ENCODE assay signal across 10 cellular contexts in the genomic region with DNA sequence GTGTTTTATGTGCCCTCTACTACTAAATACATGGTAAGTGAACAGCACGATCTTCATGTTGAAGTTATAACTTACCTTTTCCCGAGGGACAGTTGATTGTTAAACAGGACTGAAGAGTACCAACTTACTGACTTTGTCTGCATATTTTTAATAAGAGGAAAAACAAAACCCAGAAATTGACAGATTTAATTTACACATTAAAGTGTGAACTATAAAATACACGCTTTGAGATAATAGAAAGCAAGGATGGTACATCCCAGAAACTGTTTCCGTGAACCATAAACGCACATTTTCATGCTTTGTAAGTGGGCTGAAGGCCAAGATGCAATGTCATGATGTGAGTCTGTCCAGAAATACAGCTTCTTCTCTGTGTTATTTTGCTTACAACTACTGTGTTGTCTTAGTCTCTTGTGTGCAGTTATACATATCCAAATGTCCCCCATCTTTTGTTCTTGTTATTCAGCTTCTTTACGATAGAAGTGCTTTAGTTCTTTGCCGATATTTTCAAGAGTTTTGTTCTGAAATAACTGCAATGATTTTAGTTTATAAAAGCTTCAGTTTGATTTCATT.
DNase-seq lines count a peak whose midpoint lies in the region; ATAC-seq and TF ChIP-seq lines count a peak whose summit lies in the region.
"Had no signal": no experiment of that assay in that cellular context is flagged by ENCODE, and none has a peak within 500 bp of the region (broad histone marks: within the 10 kb centered on the region; RNA-seq: fewer than 3 reads in every experiment).

No MANE protein-coding gene starts in this region.

- peaks cover 50% of the 10 kb centered on the region for H3K4me1 Mint-ChIP-seq in activated naive CD4-positive, alpha-beta T cell treated with anti-CD3 and anti-CD28 coated beads, Interleukin-2, amount 50 U/mL, for 24 hours

- H3K79me1 ChIP-seq in trophoblast cell (ENCODE audit: low read length), result peaks cover 5% of the 10 kb centered on the region

- no CpG with 5 or more reads among the region's 7 CpGs for WGBS in trophoblast cell (ENCODE audit: extremely low coverage, insufficient coverage, insufficient read length)
- WGBS in testis, 2 donors, result 44 to 53% methylated on average over 7 of the region's 7 CpGs

- peak overlapping the region; percentile 5 for H3K4me3 Mint-ChIP-seq in activated naive CD4-positive, alpha-beta T cell treated with anti-CD3 and anti-CD28 coated beads, Interleukin-2, amount 50 U/mL, for 24 hours
- H3K4me3 Mint-ChIP-seq: activated CD4-positive, alpha-beta T cell treated with anti-CD3 and anti-CD28 coated beads, Interleukin-2, amount 10 ng/mL, durations not matched to agents 7 days and 5 days had no signal

- no peaks in the 10 kb centered on the region for H3K27me3 Mint-ChIP-seq in activated naive CD4-positive, alpha-beta T cell treated with anti-CD3 and anti-CD28 coated beads, Interleukin-2, amount 50 U/mL, for 24 hours
- H3K27me3 Mint-ChIP-seq: activated CD4-positive, alpha-beta T cell treated with anti-CD3 and anti-CD28 coated beads, Interleukin-2, amount 10 ng/mL, durations not matched to agents 7 days and 5 days had no signal

- no peaks in the 10 kb centered on the region for H3K27me3 ChIP-seq in trophoblast cell (ENCODE audit: insufficient read depth, low read length)
- H3K27me3 ChIP-seq in testis, result no peaks in the 10 kb centered on the region
- H3K27me3 ChIP-seq: upper lobe of right lung had no signal

- no peak overlapping the region for H3K9ac ChIP-seq in trophoblast cell (ENCODE audit: low read length)

- H3K4me2 ChIP-seq in trophoblast cell (ENCODE audit: low read length), result no peak overlapping the region

- H3K18ac ChIP-seq in trophoblast cell (ENCODE audit: low read length), result no peak overlapping the region

- H3K4me3 ChIP-seq in trophoblast cell (ENCODE audit: low read depth, low read length), result no peak overlapping the region
- no peak overlapping the region for H3K4me3 ChIP-seq in testis
- H3K4me3 ChIP-seq: upper lobe of right lung had no signal

- TF ChIP-seq POLR2A in testis (IDR thresholded peaks at IDR 0.05), result no peak

- H4K91ac ChIP-seq in trophoblast cell (ENCODE audit: low read depth, low read length), result no peak overlapping the region

- H3K9me3 Mint-ChIP-seq in activated naive CD4-positive, alpha-beta T cell treated with anti-CD3 and anti-CD28 coated beads, Interleukin-2, amount 50 U/mL, for 24 hours, result no peaks in the 10 kb centered on the region
- H3K9me3 Mint-ChIP-seq: activated CD4-positive, alpha-beta T cell treated with anti-CD3 and anti-CD28 coated beads, Interleukin-2, amount 10 ng/mL, durations not matched to agents 7 days and 5 days had no signal

- CTCF ChIA-PET in HEK293T (lab: Yijun Ruan, JAX), result interaction anchor here (0.7 to 1.3 kb wide), 2 partner anchors 46 to 228 kb away, joined by 3 to 9 read pairs; no protein-coding TSS in a partner anchor

- H3K9me3 ChIP-seq in trophoblast cell (ENCODE audit: insufficient read depth, low read depth, low read length), result no peaks in the 10 kb centered on the region
- H3K9me3 ChIP-seq in testis, result no peaks in the 10 kb centered on the region
- H3K9me3 ChIP-seq: upper lobe of right lung had no signal

- H4K8ac ChIP-seq in trophoblast cell (ENCODE audit: low read depth, low read length), result no peak overlapping the region

- no peak overlapping the region for H2BK12ac ChIP-seq in trophoblast cell (ENCODE audit: low read length)

- no peak overlapping the region for H2AK5ac ChIP-seq in trophoblast cell (ENCODE audit: low read length)

- no peak overlapping the region for H2BK120ac ChIP-seq in trophoblast cell (ENCODE audit: insufficient read depth, low read length, poor library complexity)

- no peak overlapping the region for H3K14ac ChIP-seq in trophoblast cell (ENCODE audit: low read length)

- H3K4me1 ChIP-seq in trophoblast cell (ENCODE audit: control insufficient read depth in 1 of 2, insufficient read depth in 2 of 2, low read length in 2 of 2), result peaks cover 5 to 9% of the 10 kb centered on the region in 2 experiments
- peaks cover 17% of the 10 kb centered on the region for H3K4me1 ChIP-seq in testis

- ATAC-seq in HG02840 (IDR thresholded peaks at IDR 0.05; ENCODE audit: low FRiP score, unreplicated experiment), result no peak

- H3K27ac ChIP-seq in cingulate gyrus (ENCODE audit: low read depth, low read length), result peak overlapping the region; percentile 8
- H3K27ac ChIP-seq in trophoblast cell (ENCODE audit: low read depth, low read length), result peak overlapping the region; percentile 10
- H3K27ac ChIP-seq in testis, result no peak overlapping the region
- H3K27ac ChIP-seq: upper lobe of right lung had no signal

- no peaks in the 10 kb centered on the region for H3K79me2 ChIP-seq in trophoblast cell (ENCODE audit: control insufficient read depth, insufficient read depth, low read length, poor library complexity)

- H3K27ac Mint-ChIP-seq in activated naive CD4-positive, alpha-beta T cell treated with anti-CD3 and anti-CD28 coated beads, Interleukin-2, amount 50 U/mL, for 24 hours, result no peak overlapping the region
- H3K27ac Mint-ChIP-seq: activated CD4-positive, alpha-beta T cell treated with anti-CD3 and anti-CD28 coated beads, Interleukin-2, amount 10 ng/mL, durations not matched to agents 7 days and 5 days had no signal

- H3K36me3 Mint-ChIP-seq in activated naive CD4-positive, alpha-beta T cell treated with anti-CD3 and anti-CD28 coated beads, Interleukin-2, amount 50 U/mL, for 24 hours, result peaks cover 9% of the 10 kb centered on the region

- TF ChIP-seq CTCF in testis (IDR thresholded peaks at IDR 0.05), result no peak

- no peak overlapping the region for H3K4ac ChIP-seq in trophoblast cell (ENCODE audit: low read depth, low read length)

- POLR2A ChIA-PET in HEK293T (lab: Yijun Ruan, JAX), result interaction anchor here (1.0 to 2.3 kb wide), 3 partner anchors 198 to 228 kb away, joined by 4 to 14 read pairs (median 9); a partner anchor contains a TSS

- intact Hi-C loops in testis (cut with DNase I; ENCODE audit: low total_unique reads), result no loop called here

- no peak overlapping the region for H2BK5ac ChIP-seq in trophoblast cell (ENCODE audit: low read depth, low read length, poor library complexity)

- H2AFZ ChIP-seq in trophoblast cell (ENCODE audit: insufficient read depth, low read length, poor library complexity), result no peak overlapping the region

- H4K12ac ChIP-seq in trophoblast cell (ENCODE audit: low read depth, low read length), result no peak overlapping the region

- no peak for DNase-seq in activated naive CD4-positive, alpha-beta T cell treated with anti-CD3 and anti-CD28 coated beads, Interleukin-2, amount 50 U/mL, for 16 hours
- peak; percentile 12 for DNase-seq in NCI-H460 (ENCODE audit: extremely low read depth, low read depth)
- no peak for DNase-seq in trophoblast cell
- no peak for DNase-seq in HEK293T (ENCODE audit: extremely low spot score)
- no peak for DNase-seq in testis

- H3K36me3 ChIP-seq in trophoblast cell (ENCODE audit: control insufficient read depth in 1 of 2, insufficient read depth in 2 of 2, low read length in 2 of 2) (peaks cover 0 to 1% of the 10 kb centered on the region in 2 experiments), testis (ENCODE audit: low read depth, missing control alignments) (no peaks in the 10 kb centered on the region)

- no peak overlapping the region for H3K23ac ChIP-seq in trophoblast cell (ENCODE audit: low read length)

TF ChIP-seq in HEK293T, 16 proteins besides CTCF, POLR2A, EP300 and RAD21:
- TF ChIP-seq, protein P1, sequence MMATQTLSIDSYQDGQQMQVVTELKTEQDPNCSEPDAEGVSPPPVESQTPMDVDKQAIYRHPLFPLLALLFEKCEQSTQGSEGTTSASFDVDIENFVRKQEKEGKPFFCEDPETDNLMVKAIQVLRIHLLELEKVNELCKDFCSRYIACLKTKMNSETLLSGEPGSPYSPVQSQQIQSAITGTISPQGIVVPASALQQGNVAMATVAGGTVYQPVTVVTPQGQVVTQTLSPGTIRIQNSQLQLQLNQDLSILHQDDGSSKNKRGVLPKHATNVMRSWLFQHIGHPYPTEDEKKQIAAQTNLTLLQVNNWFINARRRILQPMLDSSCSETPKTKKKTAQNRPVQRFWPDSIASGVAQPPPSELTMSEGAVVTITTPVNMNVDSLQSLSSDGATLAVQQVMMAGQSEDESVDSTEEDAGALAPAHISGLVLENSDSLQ (IDR thresholded peaks at IDR 0.05), result no peak
- TF ChIP-seq ELF4 (IDR thresholded peaks at IDR 0.05), result no peak
- TF ChIP-seq TARDBP (IDR thresholded peaks at IDR 0.05), result no peak
- no peak for TF ChIP-seq L3MBTL2 (conservative IDR thresholded peaks at IDR 0.05)
- TF ChIP-seq HDGF (IDR thresholded peaks at IDR 0.05; ENCODE audit: borderline replicate concordance), result no peak
- TF ChIP-seq FOXM1 (IDR thresholded peaks at IDR 0.05; ENCODE audit: borderline replicate concordance), result no peak
- no peak for TF ChIP-seq BHLHE40 (IDR thresholded peaks at IDR 0.05; ENCODE audit: borderline replicate concordance)
- TF ChIP-seq SUZ12 (IDR thresholded peaks at IDR 0.05), result no peak
- no peak for TF ChIP-seq CTBP1 (IDR thresholded peaks at IDR 0.05; ENCODE audit: borderline replicate concordance)
- TF ChIP-seq SP1 (IDR thresholded peaks at IDR 0.05), result no peak
- no peak for TF ChIP-seq LEF1 (IDR thresholded peaks at IDR 0.05; ENCODE audit: borderline replicate concordance)

Comparison
In these comparisons a context has a peak if more than half of its experiments do, and no peak if none do; other contexts are left out.
1. H3K27ac ChIP-seq: peak in cingulate gyrus (single experiment) and trophoblast cell (single experiment); none in testis (0 of 2).